Comparison of ENCODE assay signal across 22 cellular contexts in the genomic region with DNA sequence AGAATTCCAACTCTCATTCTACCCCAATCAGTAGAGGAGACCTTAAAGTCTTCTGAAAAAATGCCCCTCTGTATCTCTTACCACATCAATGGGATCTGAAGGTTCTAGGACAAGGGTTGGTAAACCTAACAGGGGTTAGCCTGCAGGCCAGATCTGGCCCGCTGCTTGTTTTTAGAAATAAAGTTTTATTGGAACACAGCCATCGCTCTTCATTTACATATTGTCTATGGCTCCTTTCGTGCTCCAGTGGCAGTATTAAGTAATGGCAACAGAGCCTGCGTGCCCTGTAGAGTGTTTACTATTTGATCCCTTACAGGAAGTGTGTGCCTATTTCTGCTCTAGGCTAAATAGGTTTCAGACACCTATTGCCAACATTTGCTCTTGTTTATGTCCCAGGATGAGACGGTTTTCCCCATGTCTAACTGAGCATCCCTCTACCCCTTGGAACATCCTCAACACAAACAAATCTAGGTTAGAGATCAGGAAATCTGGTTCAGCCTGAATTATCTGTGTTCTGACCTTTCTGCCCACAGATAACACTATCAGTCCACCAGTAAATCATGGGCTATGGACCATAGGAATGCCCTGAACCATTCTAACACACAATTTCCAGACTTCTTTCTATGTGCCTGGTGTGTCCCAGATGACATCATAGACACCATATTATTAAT. TPM values are rescaled to one million over a fixed set of nuclear protein-coding genes. Genes with fewer than 3 reads are reported as not detected.
DNase-seq lines count a peak whose midpoint lies in the region; ATAC-seq, FAIRE-seq and TF ChIP-seq lines count a peak whose summit lies in the region.
"Had no signal": no experiment of that assay in that cellular context is flagged by ENCODE, and none has a peak within 500 bp of the region (broad histone marks: within the 10 kb centered on the region; RNA-seq: fewer than 3 reads in every experiment).

No MANE protein-coding gene starts in this region.

- intact Hi-C loops in GM12878 (cut with micrococcal nuclease; ENCODE audit: unreplicated experiment): no loop called here
- intact Hi-C loops in right lobe of liver (cut with DNase I): no loop called here

- no peaks in the 10 kb centered on the region for H4K20me1 ChIP-seq in GM12878 (ENCODE audit: control insufficient read depth, insufficient read depth)
- H4K20me1 ChIP-seq: BLaER1 treated with 17β-estradiol and CSF1 and Interleukin-3, amounts not matched to agents 10 nM and 100 nM had no signal

- POLR2A ChIA-PET in GM12878 (lab: Charles Lee): no interaction called here

- CTCF ChIA-PET in GM12878 (lab: Yijun Ruan, JAX): interaction anchor here (1.4 to 2.1 kb wide), 2 partner anchors 10 to 108 kb away, joined by 7 to 8 read pairs; no protein-coding TSS in a partner anchor

- 33% methylated on average over 5 of the region's 5 CpGs for WGBS in GM12878 (ENCODE audit: insufficient coverage, insufficient replicate concordance, low lambda C conversion rate, missing lambda C conversion rate)
- 47% methylated on average over 4 of the region's 5 CpGs for WGBS in right lobe of liver (ENCODE audit: insufficient coverage, low coverage, low lambda C conversion rate, missing lambda C conversion rate)

- TF ChIP-seq RAD21 in GM12878 (IDR thresholded peaks at IDR 0.05; ENCODE audit: insufficient read depth, low read depth, low read length): no peak

- TF ChIP-seq CTCF in GM12878 (IDR thresholded peaks at IDR 0.05 in 2 of 3, conservative IDR thresholded peaks at IDR 0.05 in 1 of 3; ENCODE audit: control insufficient read depth in 2 of 3, extremely low read depth in 1 of 3, insufficient read depth in 1 of 3, low read depth in 3 of 3, low read length in 3 of 3) (no peak), right lobe of liver (IDR thresholded peaks at IDR 0.05) (no peak)

- no peak overlapping the region for H2AFZ ChIP-seq in GM12878 (ENCODE audit: control insufficient read depth, low read depth, low read length)
- H2AFZ ChIP-seq: GM23338 had no signal

- DNase-seq in NCI-H345 (lab: John Stamatoyannopoulos, UW) (peak; percentile 6), NCI-H345 treated with DMSO at 0.1 percent for 48 hours (lab: John Stamatoyannopoulos, UW; ENCODE audit: unreplicated experiment) (no peak), GM12878 (ENCODE audit: low read depth, low spot score) (no peak), right lobe of liver (no peak), kidney tubule cell (ENCODE audit: low spot score) (no peak)
- DNase-seq: 8988T; ACHN; AML-193; BE2C; CD4-positive, alpha-beta T cell; CD8-positive, alpha-beta memory T cell; DMS 273 treated with DMSO at 0.1 percent for 48 hours; DND-41; H9 had no signal

- in situ Hi-C loops in GM12878 (cut with MboI): no loop called here

- H3K4me3 ChIP-seq in GM12878 (no peak overlapping the region), right lobe of liver (no peak overlapping the region)
- H3K4me3 ChIP-seq: A549; BLaER1 treated with 17β-estradiol and CSF1 and Interleukin-3, amounts not matched to agents 10 nM and 100 nM; GM23338 had no signal

- RAD21 ChIA-PET in GM12878 (lab: Charles Lee; ENCODE audit: unreplicated experiment): no interaction called here

- TF ChIP-seq POLR2A in GM12878 (IDR thresholded peaks at IDR 0.05; ENCODE audit: low read depth, low read length): no peak
- no peak for TF ChIP-seq POLR2A in right lobe of liver (IDR thresholded peaks at IDR 0.05)

- H3K27ac ChIP-seq in GM12878 (ENCODE audit: control insufficient read depth, insufficient read depth) (no peak overlapping the region), right lobe of liver (no peak overlapping the region)
- H3K27ac ChIP-seq: A549; BLaER1 treated with 17β-estradiol and CSF1 and Interleukin-3, amounts not matched to agents 10 nM and 100 nM had no signal

- no peak for ATAC-seq in GM12878
- ATAC-seq in right lobe of liver: peak in 3 of 4 donors; percentile 23 to 85 (median 44)
- ATAC-seq in activated CD4-positive, CD25-positive, alpha-beta regulatory T cell treated with anti-CD3 and anti-CD28 coated beads, Interleukin-2, amount 50 U/mL, for 24 hours: no peak
- ATAC-seq: A549, GM23338, HCT116 had no signal

- no peaks in the 10 kb centered on the region for H3K36me3 ChIP-seq in GM12878 (ENCODE audit: control insufficient read depth in 2 of 2, insufficient read depth in 2 of 2, low read length in 1 of 2)
- H3K36me3 ChIP-seq in right lobe of liver: no peaks in the 10 kb centered on the region
- H3K36me3 ChIP-seq: BE2C; BLaER1 treated with 17β-estradiol and CSF1 and Interleukin-3, amounts not matched to agents 10 nM and 100 nM had no signal

- H3K9ac ChIP-seq in GM12878 (ENCODE audit: control insufficient read depth, insufficient read depth, low read length): no peak overlapping the region
- H3K9ac ChIP-seq: BLaER1 treated with 17β-estradiol and CSF1 and Interleukin-3, amounts not matched to agents 10 nM and 100 nM had no signal

- SMC1A ChIA-PET in GM12878 (lab: Charles Lee; ENCODE audit: uncharacterized antibody, unreplicated experiment): no interaction called here

- H3K4me1 ChIP-seq in GM12878 (ENCODE audit: control insufficient read depth, insufficient read depth, low read length) (no peaks in the 10 kb centered on the region), right lobe of liver (no peaks in the 10 kb centered on the region)
- H3K4me1 ChIP-seq: A549; BE2C; BLaER1 treated with 17β-estradiol and CSF1 and Interleukin-3, amounts not matched to agents 10 nM and 100 nM had no signal

- TF ChIP-seq EP300 in GM12878 (IDR thresholded peaks at IDR 0.05; ENCODE audit: borderline replicate concordance in 1 of 2, control insufficient read depth in 1 of 2, low read depth in 2 of 2, low read length in 2 of 2): no peak

- no peak for FAIRE-seq in GM12878 (lab: Jason Lieb, UNC)
- FAIRE-seq: A549, D721Med, G401.6, GM19239 had no signal

- no peaks in the 10 kb centered on the region for H3K9me3 ChIP-seq in GM12878 (replicated peaks; ENCODE audit: control insufficient read depth, insufficient read depth, low read length)
- H3K9me3 ChIP-seq in right lobe of liver: no peaks in the 10 kb centered on the region
- H3K9me3 ChIP-seq: A549; BE2C; BLaER1 treated with 17β-estradiol and CSF1 and Interleukin-3, amounts not matched to agents 10 nM and 100 nM had no signal

- H3K79me2 ChIP-seq in GM12878 (ENCODE audit: control insufficient read depth, insufficient read depth, low read length): no peaks in the 10 kb centered on the region

- BruUV-seq in GM12878 (replicated peaks; lab: Mats Ljungman, UMichigan): no TSS peak

- no peak overlapping the region for H3K4me2 ChIP-seq in GM12878 (ENCODE audit: control insufficient read depth, insufficient read depth)
- H3K4me2 ChIP-seq: A549; BLaER1 treated with 17β-estradiol and CSF1 and Interleukin-3, amounts not matched to agents 10 nM and 100 nM; GM23338 had no signal

- H3K27me3 ChIP-seq in GM12878 (replicated peaks in 1 of 2; ENCODE audit: control insufficient read depth in 2 of 2, insufficient read depth in 2 of 2, low read length in 1 of 2): 0 out of 4 replicates have a peak, but pooled peaks cover 0 to 2% of the 10 kb centered on the region in 2 experiments
- no peaks in the 10 kb centered on the region for H3K27me3 ChIP-seq in right lobe of liver
- H3K27me3 ChIP-seq: BLaER1 treated with 17β-estradiol and CSF1 and Interleukin-3, amounts not matched to agents 10 nM and 100 nM had no signal

TF ChIP-seq in GM12878, 131 proteins besides CTCF, POLR2A, EP300 and RAD21 (continues in another document):
- 0 out of 2 replicates have a peak, but pooled peaks have one; percentile 32 for TF ChIP-seq ZBTB40 (IDR thresholded peaks at IDR 0.05; ENCODE audit: borderline replicate concordance)

RNA-seq across cellular contexts. Expression of gene ERCC4, which starts 44.2 kb away (rescaled TPM):
- 9.9 and 10.9 TPM in 2 replicates for total RNA-seq in GM12878 (2013; cell fraction: nucleolus; rRNA removed)
- total RNA-seq in GM12878 (2014; rRNA removed) (8.2 and 10.0 TPM in 2 replicates), GM12878 (2014; rRNA removed; fragmentation: Illumina TruSeq; extraction: Trizol) (9.3 and 9.6 TPM in 2 replicates), GM12878 (2021) (12.5 and 13.5 TPM in 2 replicates), right lobe of liver (1 to 10 TPM; 3.4 to 7.3 (median 5.7) TPM)
- 1.9 TPM for polyA plus RNA-seq in GM12878 (2011; ENCODE audit: low read depth)
- polyA plus RNA-seq in GM12878 (2011; rRNA removed) (8.4 and 9.0 TPM in 2 replicates), GM12878 (2014; fragmentation: Illumina TruSeq; extraction: Trizol) (7.3 and 8.4 TPM in 2 replicates), GM12878 (2014; fragmentation: Nextera tagmentation; extraction: Ambion mirVana) (10 to 100 TPM in 1 of 2 experiments, 1 to 10 TPM in 1; 5.7 to 15.6 TPM), GM12878 (2014; rRNA removed) (3.4 and 4.7 TPM in 2 replicates), GM12878 (2016; fragmentation: Nextera tagmentation; extraction: Ambion mirVana) (10 to 100 TPM; 24.0 to 24.6 TPM)
- 2.5 and 3.1 TPM in 2 replicates for polyA plus RNA-seq in GM12878 (2011; cell fraction: cytosol; rRNA removed)
- polyA plus RNA-seq in GM12878 (2011; cell fraction: nucleus; rRNA removed): 2.5 and 3.9 TPM in 2 replicates
- 2.1 and 3.8 TPM in 2 replicates for polyA plus RNA-seq in GM12878 (2012)
- polyA minus RNA-seq in GM12878 (2011; rRNA and poly(A)+ RNA removed): 8.1 and 14.8 TPM in 2 replicates
- polyA minus RNA-seq in GM12878 (2011; cell fraction: cytosol; rRNA and poly(A)+ RNA removed): 10.0 and 10.1 TPM in 2 replicates
- polyA minus RNA-seq in GM12878 (2011; cell fraction: nucleus; rRNA and poly(A)+ RNA removed): 3.3 and 5.6 TPM in 2 replicates

Comparison
In these comparisons a context has a peak if more than half of its experiments do, and no peak if none do; other contexts are left out.
1. ATAC-seq: peak in right lobe of liver (3 of 4); none in GM12878 (single experiment) and activated CD4-positive, CD25-positive, alpha-beta regulatory T cell treated with anti-CD3 and anti-CD28 coated beads, Interleukin-2, amount 50 U/mL, for 24 hours (0 of 2).